Comparison of ENCODE assay signal across 28 cellular contexts in genomic region chr17:32719702-32720101, GRCh38.
"Had no signal": no experiment of that assay in that cellular context is flagged by ENCODE, and none has a peak within 500 bp of the region (broad histone marks: within the 10 kb centered on the region; RNA-seq: fewer than 3 reads in every experiment).

No MANE protein-coding gene starts in this region.

- DNase-seq: activated B cell treated with CpG ODN at 0.5 μM for 24 hours; activated CD4-positive, alpha-beta T cell treated with anti-CD3 and anti-CD28 coated beads for 1 hour; activated CD4-positive, alpha-beta T cell treated with anti-CD3 and anti-CD28 coated beads, Interleukin-2, amount 10 ng/mL, durations not matched to agents 24 days and 14 days; activated CD4-positive, alpha-beta T cell treated with anti-CD3 and anti-CD28 coated beads, Interleukin-2, amount 50 U/mL, for 48 hours; activated CD8-positive, alpha-beta memory T cell treated with anti-CD3 and anti-CD28 coated beads, Interleukin-2, amount 10 ng/mL, durations not matched to agents 7 days and 5 days; activated effector memory CD4-positive, alpha-beta T cell treated with anti-CD3 and anti-CD28 coated beads, Interleukin-2, amount 50 U/mL, for 16 hours; activated naive CD4-positive, alpha-beta T cell treated with Interleukin-2 at 50 U/mL for 16 hours; activated naive CD8-positive, alpha-beta T cell treated with anti-CD3 and anti-CD28 coated beads, Interleukin-2, amount 50 U/mL, for 24 hours; activated T-cell treated with anti-CD3 and anti-CD28 coated beads, Interleukin-2, amount 50 U/mL, for 4 hours; amniotic stem cell; Karpas-422; MM.1S; NCI-H1105; NCI-H1436; NCI-H1694 treated with DMSO at 0.1 percent for 48 hours; NCI-H2029 treated with DMSO at 0.1 percent for 48 hours; NCI-H510A treated with DMSO at 0.1 percent for 48 hours; NCI-H69; NK-92 treated with Interleukin-12 subunit alpha and Interleukin-12 subunit beta, amount 100 ng/mL, for 24 hours; OCI-M1; RPMI8226; T-cell; T-helper 2 cell; T1000 had no signal

- ATAC-seq: activated CD8-positive, alpha-beta memory T cell treated with anti-CD3 and anti-CD28 coated beads, Interleukin-2, amount 10 ng/mL, durations not matched to agents 7 days and 5 days; activated naive CD4-positive, alpha-beta T cell treated with anti-CD3 and anti-CD28 coated beads, Interleukin-2, amount 50 U/mL, for 72 hours; activated naive CD8-positive, alpha-beta T cell treated with anti-CD3 and anti-CD28 coated beads, Interleukin-2, amount 50 U/mL, for 24 hours; activated T-cell treated with anti-CD3 and anti-CD28 coated beads, Interleukin-2, amount 50 U/mL, for 4 hours; K562; Panc1; Right ventricle myocardium inferior; T-cell had no signal
